ENCODE assay signal across 27 cellular contexts in the genomic region with DNA sequence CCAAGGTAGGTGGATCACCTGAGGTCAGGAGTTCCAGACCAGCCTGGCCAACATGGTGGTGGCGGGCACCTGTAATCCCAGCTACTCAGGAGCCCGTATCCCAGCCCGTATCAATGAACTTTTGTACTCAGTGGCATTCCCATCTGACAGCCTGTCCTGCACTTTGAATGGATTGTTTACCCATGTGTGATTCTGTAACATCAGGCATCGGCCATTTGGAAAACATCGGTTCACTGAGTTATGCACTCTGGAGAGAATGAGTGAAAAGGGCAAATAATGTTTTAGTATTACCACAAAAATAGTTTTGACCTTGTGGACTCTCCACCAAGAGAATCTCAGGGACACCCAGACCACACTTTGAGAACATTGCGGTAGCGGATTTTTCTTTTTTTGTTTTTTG.
"Had no signal": no experiment of that assay in that cellular context is flagged by ENCODE, and none has a peak within 500 bp of the region (broad histone marks: within the 10 kb centered on the region; RNA-seq: fewer than 3 reads in every experiment).

No MANE protein-coding gene starts in this region.

- H3K27me3 ChIP-seq: esophagus squamous epithelium, ovary, testis, tibial artery had no signal

- DNase-seq: dermis blood vessel endothelial cell; effector memory CD8-positive, alpha-beta T cell; erythroblast; esophagus squamous epithelium; foreskin melanocyte; hypothalamus; immature natural killer cell; islet precursor cell; kidney glomerular epithelial cell; left colon; left ventricle myocardium superior; natural killer cell; occipital lobe; ovary; psoas muscle; small intestine; stimulated activated CD4-positive, alpha-beta T cell treated with anti-CD3 and anti-CD28 coated beads, Interleukin-15, amount 100 ng/mL, for 24 hours; stimulated activated CD4-positive, alpha-beta T cell treated with anti-CD3 and anti-CD28 coated beads, Interleukin-2, amount 100 ng/mL, for 48 hours; stimulated activated naive B cell treated with anti-CD40 and anti-IgM and Interleukin-4, amounts not matched to agents 10 μg/mL and 1 μg/mL and 100 μg/mL, for 72 hours; testis; tibial artery had no signal

- H3K27ac ChIP-seq: coronary artery, ovary, psoas muscle, tibial artery had no signal

- H3K27me3 Mint-ChIP-seq: effector memory CD8-positive, alpha-beta T cell; memory B cell; stimulated activated naive B cell treated with anti-CD40 and anti-IgM and Interleukin-4, amounts not matched to agents 10 μg/mL and 1 μg/mL and 100 μg/mL, for 72 hours; stimulated activated naive CD8-positive, alpha-beta T cell treated with anti-CD3 and anti-CD28 coated beads, Interleukin-15, Interleukin-2, amounts not matched to agents 100 ng/mL and 50 ng/mL, for 24 hours; type B pancreatic cell had no signal

- H3K27ac Mint-ChIP-seq: effector memory CD8-positive, alpha-beta T cell; immature natural killer cell; memory B cell; natural killer cell; stimulated activated naive B cell treated with anti-CD40 and anti-IgM and Interleukin-4, amounts not matched to agents 10 μg/mL and 1 μg/mL and 100 μg/mL, for 72 hours; type B pancreatic cell had no signal

- H3K36me3 ChIP-seq: esophagus squamous epithelium, ovary, tibial artery had no signal

- ATAC-seq: effector memory CD8-positive, alpha-beta T cell; left colon; natural killer cell; right cardiac atrium; stimulated activated naive B cell treated with anti-CD40 and anti-IgM and Interleukin-4, amounts not matched to agents 10 μg/mL and 1 μg/mL and 100 μg/mL, for 72 hours had no signal

- H3K4me3 Mint-ChIP-seq: effector memory CD8-positive, alpha-beta T cell; immature natural killer cell; memory B cell; natural killer cell; stimulated activated naive B cell treated with anti-CD40 and anti-IgM and Interleukin-4, amounts not matched to agents 10 μg/mL and 1 μg/mL and 100 μg/mL, for 72 hours; stimulated activated naive CD8-positive, alpha-beta T cell treated with anti-CD3 and anti-CD28 coated beads, Interleukin-15, Interleukin-2, amounts not matched to agents 100 ng/mL and 50 ng/mL, for 24 hours; type B pancreatic cell had no signal

- H3K36me3 Mint-ChIP-seq: immature natural killer cell; memory B cell; natural killer cell; stimulated activated naive B cell treated with anti-CD40 and anti-IgM and Interleukin-4, amounts not matched to agents 10 μg/mL and 1 μg/mL and 100 μg/mL, for 72 hours had no signal

- H3K4me3 ChIP-seq: coronary artery, esophagus squamous epithelium, lung, ovary, psoas muscle, testis, tibial artery had no signal

- H3K9me3 Mint-ChIP-seq: effector memory CD8-positive, alpha-beta T cell; immature natural killer cell; memory B cell; natural killer cell; stimulated activated naive B cell treated with anti-CD40 and anti-IgM and Interleukin-4, amounts not matched to agents 10 μg/mL and 1 μg/mL and 100 μg/mL, for 72 hours; stimulated activated naive CD8-positive, alpha-beta T cell treated with anti-CD3 and anti-CD28 coated beads, Interleukin-15, Interleukin-2, amounts not matched to agents 100 ng/mL and 50 ng/mL, for 24 hours; type B pancreatic cell had no signal

- H3K9me3 ChIP-seq: esophagus squamous epithelium, ovary, psoas muscle, testis, tibial artery had no signal
